ENCODE assay signal across 13 cellular contexts in genomic region chr7:28815928-28816373, GRCh38.
A peak's percentile ranks its signal among the peaks of the same experiment; 100 is the strongest.
DNase-seq lines count a peak whose midpoint lies in the region; ATAC-seq, FAIRE-seq and TF ChIP-seq lines count a peak whose summit lies in the region.
"Had no signal": no experiment of that assay in that cellular context is flagged by ENCODE, and none has a peak within 500 bp of the region (broad histone marks: within the 10 kb centered on the region; RNA-seq: fewer than 3 reads in every experiment).

No MANE protein-coding gene starts in this region.

- peak overlapping the region; percentile 27 for H3K27ac ChIP-seq in OCI-LY7 (ENCODE audit: low read depth, low read length, poor library complexity, severe bottlenecking)
- no peak overlapping the region for H3K27ac ChIP-seq in endodermal cell (ENCODE audit: low read depth, low read length)

- no peaks in the 10 kb centered on the region for H3K79me2 ChIP-seq in OCI-LY7 (ENCODE audit: insufficient read depth, low read depth, low read length)

- peak overlapping the region; percentile 40 for H3K4me3 ChIP-seq in OCI-LY7 (ENCODE audit: low read depth, low read length, poor library complexity, severe bottlenecking)
- no peak overlapping the region for H3K4me3 ChIP-seq in endodermal cell (ENCODE audit: low read length)
- H3K4me3 ChIP-seq: MG63, Peyer's patch had no signal

- H3K27me3 Mint-ChIP-seq in endodermal cell (ENCODE audit: insufficient read depth), result no peaks in the 10 kb centered on the region
- H3K27me3 Mint-ChIP-seq: activated naive CD8-positive, alpha-beta T cell treated with anti-CD3 and anti-CD28 coated beads, Interleukin-2, amount 50 U/mL, for 24 hours had no signal

- H3K4me1 Mint-ChIP-seq in endodermal cell, result no peaks in the 10 kb centered on the region
- H3K4me1 Mint-ChIP-seq: natural killer cell had no signal

- H3K36me3 ChIP-seq in OCI-LY7 (ENCODE audit: insufficient read depth, low read length) (peaks cover 6% of the 10 kb centered on the region; the same call in 1 of the 2 replicates), endodermal cell (ENCODE audit: control insufficient read depth, insufficient read depth, low read length) (no peaks in the 10 kb centered on the region)
- H3K36me3 ChIP-seq: Peyer's patch had no signal

- no peak overlapping the region for H3K9ac ChIP-seq in endodermal cell (ENCODE audit: extremely low read depth, low read length, poor library complexity, severe bottlenecking)

- no peaks in the 10 kb centered on the region for H3K9me3 Mint-ChIP-seq in endodermal cell
- H3K9me3 Mint-ChIP-seq: activated naive CD8-positive, alpha-beta T cell treated with anti-CD3 and anti-CD28 coated beads, Interleukin-2, amount 50 U/mL, for 24 hours; CD8-positive, alpha-beta T cell; natural killer cell had no signal

- WGBS in endodermal cell (ENCODE audit: insufficient coverage in 1 of 2, insufficient read length in 1 of 2), 2 experiments, result 100% methylated on average over 1 of the region's 2 CpGs; no CpG with 5 or more reads in 1 of the 2 experiments

- H3K4me3 Mint-ChIP-seq in endodermal cell, result no peak overlapping the region
- H3K4me3 Mint-ChIP-seq: activated naive CD8-positive, alpha-beta T cell treated with anti-CD3 and anti-CD28 coated beads, Interleukin-2, amount 50 U/mL, for 24 hours; CD8-positive, alpha-beta T cell; natural killer cell had no signal

- H3K36me3 Mint-ChIP-seq in endodermal cell (ENCODE audit: low read depth), result no peaks in the 10 kb centered on the region
- H3K36me3 Mint-ChIP-seq: CD8-positive, alpha-beta T cell; natural killer cell had no signal

- TF ChIP-seq CTCF in OCI-LY7 (conservative IDR thresholded peaks at IDR 0.05; ENCODE audit: low read length) (no peak), endodermal cell (conservative IDR thresholded peaks at IDR 0.05) (no peak)

- CTCF ChIA-PET in OCI-LY7 (lab: Charles Lee; ENCODE audit: unreplicated experiment), result no interaction called here

- H2AFZ ChIP-seq in OCI-LY7 (ENCODE audit: low read length), result no peak overlapping the region

- intact Hi-C loops in OCI-LY7 (cut with micrococcal nuclease; ENCODE audit: unreplicated experiment), result loop anchor here (5.0 kb wide), 1 partner anchor 244 kb away; no protein-coding TSS in a partner anchor

- POLR2A ChIA-PET in OCI-LY7 (lab: Charles Lee), result interaction anchor here (0.6 to 2.3 kb wide), 3 partner anchors 9 to 96 kb away, joined by 3 to 6 read pairs (median 5); no protein-coding TSS in a partner anchor

- H4K20me1 ChIP-seq in OCI-LY7 (ENCODE audit: insufficient read depth, low read length), result 0 out of 2 replicates have a peak, but pooled peaks cover 4% of the 10 kb centered on the region

- DNase-seq in GM18507 (ENCODE audit: extremely low spot score, insufficient read length, low read depth) (peak; percentile 23), OCI-LY7 (ENCODE audit: low spot score) (peak; percentile 83), dermis blood vessel endothelial cell (no peak), NCI-H2227 (lab: John Stamatoyannopoulos, UW; ENCODE audit: unreplicated experiment) (no peak), endodermal cell (no peak)
- DNase-seq in activated CD8-positive, alpha-beta memory T cell treated with anti-CD3 and anti-CD28 coated beads, Interleukin-2, amount 50 U/mL, for 4 hours, result no peak
- DNase-seq: activated naive CD8-positive, alpha-beta T cell treated with anti-CD3 and anti-CD28 coated beads, Interleukin-2, amount 50 U/mL, for 24 hours; CD8-positive, alpha-beta T cell; MG63; natural killer cell; Peyer's patch had no signal

- H3K9me3 ChIP-seq in OCI-LY7 (ENCODE audit: low read length), result 0 out of 2 replicates have a peak, but pooled peaks cover 4% of the 10 kb centered on the region
- no peaks in the 10 kb centered on the region for H3K9me3 ChIP-seq in endodermal cell (ENCODE audit: control insufficient read depth, low read length)
- H3K9me3 ChIP-seq: MG63, Peyer's patch had no signal

- H3K4me1 ChIP-seq in OCI-LY7 (ENCODE audit: insufficient read depth, low read length, poor library complexity, severe bottlenecking) (peaks cover 38% of the 10 kb centered on the region), endodermal cell (ENCODE audit: control insufficient read depth, insufficient read depth, low read length) (no peaks in the 10 kb centered on the region)
- H3K4me1 ChIP-seq: Peyer's patch had no signal

- H3K27me3 ChIP-seq in endodermal cell (ENCODE audit: control insufficient read depth, insufficient read depth, low read length, poor library complexity, severe bottlenecking), result no peaks in the 10 kb centered on the region
- H3K27me3 ChIP-seq: MG63, Peyer's patch had no signal

- BruUV-seq in OCI-LY7 (replicated peaks; lab: Mats Ljungman, UMichigan), result no TSS peak

- H3K9me2 ChIP-seq in OCI-LY7 (ENCODE audit: insufficient read depth, low read length), result no peaks in the 10 kb centered on the region

- FAIRE-seq in GM18507 (lab: Jason Lieb, UNC), result peak; percentile 96

- no peak overlapping the region for H3K27ac Mint-ChIP-seq in endodermal cell
- H3K27ac Mint-ChIP-seq: activated naive CD8-positive, alpha-beta T cell treated with anti-CD3 and anti-CD28 coated beads, Interleukin-2, amount 50 U/mL, for 24 hours; CD8-positive, alpha-beta T cell; natural killer cell had no signal

- ATAC-seq in GM21423 (IDR thresholded peaks at IDR 0.05; ENCODE audit: unreplicated experiment) (peak; percentile 77), HG03095 (IDR thresholded peaks at IDR 0.05; ENCODE audit: unreplicated experiment) (peak; percentile 84)
- ATAC-seq: activated naive CD8-positive, alpha-beta T cell treated with anti-CD3 and anti-CD28 coated beads, Interleukin-2, amount 50 U/mL, for 24 hours; CD8-positive, alpha-beta T cell; natural killer cell had no signal

- peak overlapping the region; percentile 61 for H3K4me2 ChIP-seq in OCI-LY7 (ENCODE audit: low read length)

Comparison
In these comparisons a context has a peak if more than half of its experiments do, and no peak if none do; other contexts are left out.
1. DNase-seq: peak in GM18507 (single experiment) and OCI-LY7 (single experiment); none in dermis blood vessel endothelial cell (single experiment), NCI-H2227 (single experiment), activated CD8-positive, alpha-beta memory T cell treated with anti-CD3 and anti-CD28 coated beads, Interleukin-2, amount 50 U/mL, for 4 hours (single experiment) and endodermal cell (single experiment).